Comparison of ENCODE assay signal across 13 cellular contexts in the genomic region with DNA sequence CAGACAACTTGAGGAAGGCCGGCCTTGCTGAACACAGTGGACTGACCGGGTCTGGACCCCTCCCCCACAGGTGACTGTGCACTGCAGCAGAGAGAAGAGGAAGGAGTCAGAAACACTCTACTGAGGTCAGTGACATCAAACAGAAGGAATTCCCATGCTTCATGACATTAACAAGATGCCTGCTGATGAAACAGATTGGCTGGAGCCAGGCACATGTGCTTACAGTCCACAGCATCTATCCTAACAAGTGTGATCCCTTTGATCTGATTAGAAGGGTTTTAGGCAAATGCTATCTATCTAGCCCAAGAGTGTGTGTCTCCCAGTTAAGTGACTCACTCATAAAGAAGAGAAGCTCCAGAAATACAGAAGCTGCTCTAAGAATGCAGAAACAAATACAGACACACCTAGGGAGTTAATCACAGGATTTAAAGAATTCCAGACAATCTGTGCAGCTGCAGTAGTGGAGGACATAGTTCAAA.
DNase-seq lines count a peak whose midpoint lies in the region; ATAC-seq and TF ChIP-seq lines count a peak whose summit lies in the region.
"Had no signal": no experiment of that assay in that cellular context is flagged by ENCODE, and none has a peak within 500 bp of the region (broad histone marks: within the 10 kb centered on the region; RNA-seq: fewer than 3 reads in every experiment).

No MANE protein-coding gene starts in this region.

- intact Hi-C loops in mammary epithelial cell (cut with micrococcal nuclease): no loop called here

- TF ChIP-seq EP300 in Ishikawa (IDR thresholded peaks at IDR 0.05; ENCODE audit: borderline replicate concordance): no peak

- no peak overlapping the region for H2AK5ac ChIP-seq in mesendoderm (ENCODE audit: low read length)

- H3K9ac ChIP-seq in mammary epithelial cell (ENCODE audit: insufficient read depth, low read length) (no peak overlapping the region), mesendoderm (ENCODE audit: low read length) (no peak overlapping the region)

- ATAC-seq in GM21515 (IDR thresholded peaks at IDR 0.05; ENCODE audit: unreplicated experiment): no peak
- ATAC-seq in HG02884 (IDR thresholded peaks at IDR 0.05; ENCODE audit: unreplicated experiment): no peak
- ATAC-seq: activated CD8-positive, alpha-beta T cell treated with anti-CD3 and anti-CD28 coated beads for 36 hours; activated naive CD8-positive, alpha-beta T cell treated with anti-CD3 and anti-CD28 coated beads, Interleukin-2, amount 50 U/mL, for 24 hours had no signal

- peak overlapping the region; percentile 45 for H2AFZ ChIP-seq in mammary epithelial cell (ENCODE audit: low read depth, low read length)

- H3K4me1 ChIP-seq in mammary epithelial cell (ENCODE audit: insufficient read depth, low read length): peaks cover 24% of the 10 kb centered on the region
- H3K4me1 ChIP-seq in mesendoderm (ENCODE audit: control insufficient read depth, low read depth, low read length): no peaks in the 10 kb centered on the region

- CTCF ChIA-PET in mammary epithelial cell (lab: Charles Lee; ENCODE audit: low non-redundant PET): no interaction called here

- no peak overlapping the region for H3K23ac ChIP-seq in mesendoderm (ENCODE audit: low read length)

- peak; percentile 27 for DNase-seq in AG20443 (ENCODE audit: low spot score)
- DNase-seq in mammary epithelial cell: peak; percentile 47
- DNase-seq in mesendoderm: peak; percentile 84
- no peak for DNase-seq in NCI-H2227 (lab: John Stamatoyannopoulos, UW; ENCODE audit: unreplicated experiment)
- no peak for DNase-seq in Kasumi-1 (lab: John Stamatoyannopoulos, UW)
- DNase-seq: activated CD8-positive, alpha-beta T cell treated with anti-CD3 and anti-CD28 coated beads for 36 hours; activated naive CD8-positive, alpha-beta T cell treated with anti-CD3 and anti-CD28 coated beads, Interleukin-2, amount 50 U/mL, for 24 hours; endodermal cell; Karpas-422; NCI-H510A had no signal

- no peak overlapping the region for H4K5ac ChIP-seq in mesendoderm (ENCODE audit: low read length)

- H3K9me3 ChIP-seq in mammary epithelial cell (replicated peaks; ENCODE audit: insufficient read depth, low read length): no peaks in the 10 kb centered on the region

- H3K27me3 ChIP-seq in mammary epithelial cell (ENCODE audit: insufficient read depth, low read length) (no peaks in the 10 kb centered on the region), mesendoderm (ENCODE audit: insufficient read depth, low read length, poor library complexity) (no peaks in the 10 kb centered on the region)

- 83% methylated on average over 2 of the region's 2 CpGs for WGBS in mammary epithelial cell (ENCODE audit: low coverage, missing lambda C conversion rate)
- WGBS in mesendoderm (ENCODE audit: extremely low coverage, insufficient coverage, low lambda C conversion rate): no CpG with 5 or more reads among the region's 2 CpGs

- H2BK120ac ChIP-seq in mesendoderm (ENCODE audit: low read depth, low read length): no peak overlapping the region

- H3K27ac ChIP-seq in mammary epithelial cell (ENCODE audit: insufficient read depth, low read depth, low read length): peak overlapping the region; percentile 30
- no peak overlapping the region for H3K27ac ChIP-seq in mesendoderm (ENCODE audit: low read depth, low read length)

- no peak for TF ChIP-seq CTCF in mammary epithelial cell (conservative IDR thresholded peaks at IDR 0.05 in 1 of 2, IDR thresholded peaks at IDR 0.05 in 1 of 2; ENCODE audit: extremely low read depth in 1 of 2, insufficient read depth in 1 of 2, low read depth in 1 of 2, low read length in 2 of 2)

- H3K36me3 ChIP-seq in mammary epithelial cell (ENCODE audit: insufficient read depth, low read length) (no peaks in the 10 kb centered on the region), mesendoderm (ENCODE audit: control insufficient read depth, insufficient read depth, low read length) (no peaks in the 10 kb centered on the region)

- no peak overlapping the region for H3K4me3 ChIP-seq in mammary epithelial cell (replicated peaks in 1 of 3; ENCODE audit: insufficient read depth in 1 of 3, low read depth in 2 of 3, low read length in 3 of 3)
- H3K4me3 ChIP-seq in mesendoderm (ENCODE audit: low read length): no peak overlapping the region

- dilution Hi-C loops in mammary epithelial cell (cut with HindIII; ENCODE audit: low sequenced_read_pairs): no loop called here

- in situ Hi-C loops in mammary epithelial cell (cut with MboI; ENCODE audit: low sequenced_read_pairs in 2 of 2): no loop called here

- H3K79me2 ChIP-seq in mammary epithelial cell (ENCODE audit: insufficient read depth, low read length) (no peaks in the 10 kb centered on the region), mesendoderm (ENCODE audit: control insufficient read depth, insufficient read depth, low read length) (no peaks in the 10 kb centered on the region)

- no peaks in the 10 kb centered on the region for H3K79me1 ChIP-seq in mesendoderm (ENCODE audit: low read length)

- H4K8ac ChIP-seq in mesendoderm (ENCODE audit: low read depth, low read length): no peak overlapping the region

- no peak overlapping the region for H2BK5ac ChIP-seq in mesendoderm (ENCODE audit: low read length)

- H2BK15ac ChIP-seq in mesendoderm (replicated peaks; ENCODE audit: low read depth): no peak overlapping the region

- TF ChIP-seq RAD21 in Ishikawa (IDR thresholded peaks at IDR 0.05; ENCODE audit: low read depth): no peak

- H3K4ac ChIP-seq in mesendoderm (ENCODE audit: low read depth, low read length): no peak overlapping the region

- H4K20me1 ChIP-seq in mammary epithelial cell (ENCODE audit: insufficient read depth, low read length): no peaks in the 10 kb centered on the region

- peak overlapping the region; percentile 29 for H3K4me2 ChIP-seq in mammary epithelial cell (ENCODE audit: insufficient read depth, low read depth, low read length)
- no peak overlapping the region for H3K4me2 ChIP-seq in mesendoderm (ENCODE audit: low read length)

- BruUV-seq in mammary epithelial cell (replicated peaks; lab: Mats Ljungman, UMichigan): no TSS peak

- H3K56ac ChIP-seq in mesendoderm (ENCODE audit: low read length): no peak overlapping the region

- no peak overlapping the region for H3K18ac ChIP-seq in mesendoderm (ENCODE audit: low read length)

TF ChIP-seq in Ishikawa, 13 proteins besides CTCF, POLR2A, EP300 and RAD21:
- TF ChIP-seq CREB1 (IDR thresholded peaks at IDR 0.05; ENCODE audit: low read depth) (peak; percentile 11; the same call in 1 of the 2 replicates), YY1 (IDR thresholded peaks at IDR 0.05; ENCODE audit: low read depth) (no peak)

Comparison
In these comparisons a context has a peak if more than half of its experiments do, and no peak if none do; other contexts are left out.
1. DNase-seq: peak in AG20443 (single experiment), mammary epithelial cell (single experiment) and mesendoderm (single experiment); none in NCI-H2227 (single experiment) and Kasumi-1 (0 of 2).